ENCODE assay signal across 8 cellular contexts in genomic region chr17:78324391-78325075, GRCh38.
A peak's percentile ranks its signal among the peaks of the same experiment; 100 is the strongest.
DNase-seq lines count a peak whose midpoint lies in the region; ATAC-seq and TF ChIP-seq lines count a peak whose summit lies in the region.

No MANE protein-coding gene starts in this region.

- H3K4me1 ChIP-seq in HUES6 (ENCODE audit: control insufficient read depth, insufficient read depth, low read length), result peaks cover 36% of the 10 kb centered on the region

- no peak for ATAC-seq in HG02970 (IDR thresholded peaks at IDR 0.05; ENCODE audit: low FRiP score, unreplicated experiment)
- no peak for ATAC-seq in HG03175 (IDR thresholded peaks at IDR 0.05; ENCODE audit: unreplicated experiment)

- H3K27me3 Mint-ChIP-seq in nephron progenitor cell (ENCODE audit: low read depth, poor library complexity), result peaks cover 3% of the 10 kb centered on the region

- no peak overlapping the region; the same call in 1 of the 2 replicates for H3K4me3 ChIP-seq in HUES6 (ENCODE audit: low read depth, low read length)
- H3K4me3 ChIP-seq in WERI-Rb-1 (ENCODE audit: low read depth, low read length), result no peak overlapping the region
- H3K4me3 ChIP-seq in fibroblast of pulmonary artery (replicated peaks; ENCODE audit: low read depth, low read length), result no peak overlapping the region

- H3K9me3 ChIP-seq in HUES6 (ENCODE audit: control insufficient read depth, insufficient read depth, low read depth, low read length) (no peaks in the 10 kb centered on the region), WERI-Rb-1 (ENCODE audit: severe bottlenecking) (no peaks in the 10 kb centered on the region)

- H3K36me3 ChIP-seq in HUES6 (ENCODE audit: control insufficient read depth, insufficient read depth, low read length), result no peaks in the 10 kb centered on the region
- H3K36me3 ChIP-seq in WERI-Rb-1, result no peaks in the 10 kb centered on the region

- no peaks in the 10 kb centered on the region for H3K9me3 Mint-ChIP-seq in nephron progenitor cell

- H3K27ac Mint-ChIP-seq in nephron progenitor cell, result peak overlapping the region; percentile 99

- H3K9ac ChIP-seq in HUES6 (ENCODE audit: low read length), result peak overlapping the region; percentile 31

- no peaks in the 10 kb centered on the region for H3K36me3 Mint-ChIP-seq in nephron progenitor cell (ENCODE audit: low read depth)

- peak overlapping the region; percentile 58 for H3K4me3 Mint-ChIP-seq in nephron progenitor cell

- DNase-seq in CD1c-positive myeloid dendritic cell (ENCODE audit: extremely low spot score), result peak; percentile 93
- no peak for DNase-seq in WERI-Rb-1
- DNase-seq in fibroblast of pulmonary artery (ENCODE audit: low read depth), result peak; percentile 95
- DNase-seq in nephron progenitor cell, result peak; percentile 61
- DNase-seq in activated CD4-positive, CD25-positive, alpha-beta regulatory T cell (lab: John Stamatoyannopoulos, UW), result no peak

- no peaks in the 10 kb centered on the region for H3K27me3 ChIP-seq in HUES6 (ENCODE audit: control insufficient read depth, insufficient read depth, low read length)
- no peaks in the 10 kb centered on the region for H3K27me3 ChIP-seq in WERI-Rb-1 (ENCODE audit: insufficient read depth, low read depth, severe bottlenecking)

- H3K4me1 Mint-ChIP-seq in nephron progenitor cell, result peaks cover 47% of the 10 kb centered on the region

- H3K27ac ChIP-seq in HUES6 (ENCODE audit: low read depth, low read length) (peak overlapping the region; percentile 24; the same call in 1 of the 2 replicates), WERI-Rb-1 (0 out of 2 replicates have a peak overlapping the region, but pooled peaks have one; percentile 1)

- TF ChIP-seq CTCF in WERI-Rb-1 (IDR thresholded peaks at IDR 0.05; ENCODE audit: low read depth, low read length) (no peak), fibroblast of pulmonary artery (IDR thresholded peaks at IDR 0.05; ENCODE audit: low read length, missing control alignments) (no peak), nephron progenitor cell (IDR thresholded peaks at IDR 0.05) (no peak)

Comparison
In these comparisons a context has a peak if more than half of its experiments do, and no peak if none do; other contexts are left out.
1. DNase-seq: peak in CD1c-positive myeloid dendritic cell (single experiment), fibroblast of pulmonary artery (single experiment) and nephron progenitor cell (single experiment); none in WERI-Rb-1 (single experiment) and activated CD4-positive, CD25-positive, alpha-beta regulatory T cell (0 of 4).